ENCODE assay signal across 12 cellular contexts in the genomic region with DNA sequence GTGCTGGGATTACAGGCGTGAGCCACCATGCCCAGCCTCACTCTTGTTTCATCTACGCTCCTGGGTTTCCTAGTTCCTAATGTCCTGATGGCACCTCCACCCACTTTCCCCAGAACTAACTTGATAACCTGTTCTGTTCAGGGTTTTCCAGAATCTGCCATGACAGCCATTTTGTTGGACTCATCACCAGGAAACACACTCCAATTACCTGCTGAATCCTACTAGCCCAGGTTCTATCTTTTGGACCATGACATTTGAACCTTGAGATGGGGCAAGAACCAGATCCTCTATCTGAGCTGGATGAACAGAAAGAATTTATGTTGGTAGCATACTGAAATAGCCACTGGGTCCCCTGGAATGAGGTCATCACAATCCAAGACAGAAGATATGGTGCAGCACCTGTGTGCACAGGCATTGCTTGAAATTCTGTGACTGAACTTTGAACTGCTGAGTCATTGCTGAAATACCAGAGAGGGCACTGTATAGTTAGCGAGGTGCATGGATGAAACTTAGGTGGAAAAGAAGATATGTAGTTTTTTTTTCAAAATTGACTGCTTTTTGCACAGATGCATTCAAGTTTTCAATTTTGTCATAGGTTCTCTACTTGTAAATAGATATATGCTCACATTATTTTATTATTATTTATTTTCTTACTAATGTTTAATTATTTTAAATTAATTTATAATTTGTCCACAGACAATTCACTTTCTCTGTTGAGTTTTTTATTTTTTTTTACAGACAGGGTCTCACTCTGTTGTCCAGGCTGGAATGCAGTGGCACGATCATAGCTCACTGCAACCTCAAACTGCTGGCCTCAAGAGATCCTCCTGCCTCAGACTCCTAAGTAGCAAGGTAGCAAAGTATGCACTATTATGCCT. TPM values are rescaled to one million over a fixed set of nuclear protein-coding genes. Genes with fewer than 3 reads are reported as not detected.
DNase-seq lines count a peak whose midpoint lies in the region; ATAC-seq and TF ChIP-seq lines count a peak whose summit lies in the region.
"Had no signal": no experiment of that assay in that cellular context is flagged by ENCODE, and none has a peak within 500 bp of the region (broad histone marks: within the 10 kb centered on the region; RNA-seq: fewer than 3 reads in every experiment).

No MANE protein-coding gene starts in this region.

- TF ChIP-seq CTCF in HFFc6 (IDR thresholded peaks at IDR 0.05) (no peak), vagina (IDR thresholded peaks at IDR 0.05) (no peak)

- no peak overlapping the region for H3K4me3 ChIP-seq in vagina

- H3K4me1 Mint-ChIP-seq in HFFc6 (ENCODE audit: low read depth) = no peaks in the 10 kb centered on the region

- H3K27me3 Mint-ChIP-seq in HFFc6 (ENCODE audit: insufficient read depth) = peaks cover 8% of the 10 kb centered on the region

- peak; percentile 86 for ATAC-seq in GM18519 (IDR thresholded peaks at IDR 0.05; ENCODE audit: low FRiP score, unreplicated experiment)
- ATAC-seq in GM21737 (IDR thresholded peaks at IDR 0.05; ENCODE audit: unreplicated experiment) = peak; percentile 73
- peak; percentile 80 for ATAC-seq in HG03439 (IDR thresholded peaks at IDR 0.05; ENCODE audit: unreplicated experiment)
- ATAC-seq in left lobe of liver = peak; percentile 94

- H3K4me3 Mint-ChIP-seq in HFFc6 = no peak overlapping the region
- H3K4me3 Mint-ChIP-seq: activated T-helper 1 cell treated with anti-CD3 and anti-CD28 coated beads, Interleukin-12 subunit alpha, Interleukin-12 subunit beta, Interleukin-2, Interleukin-4 antibody, amounts not matched to agents 30 ng/mL and 10 ng/mL and 1 ng/mL, durations not matched to agents 14 hours and 24 hours and 36 hours; T-helper 1 cell treated with Interleukin-12 subunit alpha and Interleukin-12 subunit beta and Interleukin-4 antibody, amounts not matched to agents 30 μg/mL and 1 μg/mL, for 36 hours had no signal

- TF ChIP-seq POLR2A in vagina (IDR thresholded peaks at IDR 0.05) = no peak

- H3K27ac Mint-ChIP-seq in HFFc6 = no peak overlapping the region
- H3K27ac Mint-ChIP-seq: activated T-helper 1 cell treated with anti-CD3 and anti-CD28 coated beads, Interleukin-12 subunit alpha, Interleukin-12 subunit beta, Interleukin-2, Interleukin-4 antibody, amounts not matched to agents 30 ng/mL and 10 ng/mL and 1 ng/mL, durations not matched to agents 14 hours and 24 hours and 36 hours; T-helper 1 cell treated with Interleukin-12 subunit alpha and Interleukin-12 subunit beta and Interleukin-4 antibody, amounts not matched to agents 30 μg/mL and 1 μg/mL, for 36 hours had no signal

- intact Hi-C loops in vagina (cut with DNase I) = no loop called here
- intact Hi-C loops in cardiac septum (cut with DNase I) = no loop called here

- H3K36me3 ChIP-seq in vagina = no peaks in the 10 kb centered on the region

- no peaks in the 10 kb centered on the region for H3K27me3 ChIP-seq in vagina

- H3K9me3 Mint-ChIP-seq in HFFc6 = no peaks in the 10 kb centered on the region
- H3K9me3 Mint-ChIP-seq: activated T-helper 1 cell treated with anti-CD3 and anti-CD28 coated beads, Interleukin-12 subunit alpha, Interleukin-12 subunit beta, Interleukin-2, Interleukin-4 antibody, amounts not matched to agents 30 ng/mL and 10 ng/mL and 1 ng/mL, durations not matched to agents 14 hours and 24 hours and 36 hours; T-helper 1 cell treated with Interleukin-12 subunit alpha and Interleukin-12 subunit beta and Interleukin-4 antibody, amounts not matched to agents 30 μg/mL and 1 μg/mL, for 36 hours had no signal

- DNase-seq in left lobe of liver (ENCODE audit: low spot score) (no peak), HFFc6 (no peak), vagina (ENCODE audit: extremely low spot score in 2 of 2) (no peak), NCI-H146 treated with DMSO at 0.1 percent for 48 hours (lab: John Stamatoyannopoulos, UW; ENCODE audit: unreplicated experiment) (no peak), cardiac septum (ENCODE audit: low spot score) (no peak)
- DNase-seq: dermis blood vessel endothelial cell, NCI-H446 had no signal

- no peak overlapping the region for H3K27ac ChIP-seq in vagina

- no peaks in the 10 kb centered on the region for H3K4me1 ChIP-seq in vagina

- no peaks in the 10 kb centered on the region for H3K36me3 Mint-ChIP-seq in HFFc6 (ENCODE audit: low read depth)

- no peaks in the 10 kb centered on the region for H3K9me3 ChIP-seq in vagina

RNA-seq across cellular contexts. Expression of a gene that starts 42.8 kb away (rescaled TPM):
- total RNA-seq in left lobe of liver (5.1 TPM), vagina (12.5 TPM), cardiac septum (9.7 TPM)
- total RNA-seq in HFFc6 (2021; fragmentation: NEBNext Ultra II Directional; extraction: Animal tissue kit (Norgen Biotek cat#: 25700)) = 1 to 10 TPM; 5.2 to 6.4 (median 6.0) TPM
